ENCODE assay signal across 16 cellular contexts in the genomic region with DNA sequence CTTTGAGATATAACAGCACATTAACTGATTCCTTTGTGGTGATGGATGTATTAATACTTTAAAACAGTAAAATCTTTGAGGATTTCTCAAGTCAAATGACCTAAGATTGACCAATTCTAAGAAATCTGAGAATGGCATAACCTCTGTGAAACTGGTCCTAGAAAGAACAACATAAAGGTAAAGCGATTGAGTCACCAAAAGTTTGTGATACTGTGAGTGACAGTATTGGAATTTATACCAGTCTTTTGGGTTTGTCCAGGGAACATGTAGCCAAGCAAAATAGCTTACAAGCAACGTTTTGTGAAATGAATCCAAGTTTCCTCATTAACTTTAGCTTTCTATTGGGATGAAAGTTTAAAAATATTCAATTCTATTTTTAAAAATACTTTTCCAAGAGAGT.
DNase-seq lines count a peak whose midpoint lies in the region; ATAC-seq and TF ChIP-seq lines count a peak whose summit lies in the region.
"Had no signal": no experiment of that assay in that cellular context is flagged by ENCODE, and none has a peak within 500 bp of the region (broad histone marks: within the 10 kb centered on the region; RNA-seq: fewer than 3 reads in every experiment).

No MANE protein-coding gene starts in this region.

- H3F3A ChIP-seq in PC-3 (ENCODE audit: low read length, unreplicated experiment) = no peaks in the 10 kb centered on the region

- BruUV-seq in PC-3 (replicated peaks; lab: Mats Ljungman, UMichigan) = no TSS peak

- peaks cover 5% of the 10 kb centered on the region for H3K36me3 Mint-ChIP-seq in glutamatergic neuron (ENCODE audit: unreplicated experiment)
- H3K36me3 Mint-ChIP-seq: CD4-positive, alpha-beta memory T cell had no signal

- no peak for TF ChIP-seq CTCF in PC-3 (conservative IDR thresholded peaks at IDR 0.05; ENCODE audit: low read depth, low read length)
- TF ChIP-seq CTCF in epithelial cell of esophagus (IDR thresholded peaks at IDR 0.05; ENCODE audit: insufficient read depth, low read depth, low read length, missing control alignments) = no peak
- TF ChIP-seq CTCF in osteoblast (IDR thresholded peaks at IDR 0.05; ENCODE audit: extremely low read depth, low read depth, low read length) = no peak
- TF ChIP-seq CTCF in glutamatergic neuron (IDR thresholded peaks at IDR 0.05; ENCODE audit: partially characterized antibody, unreplicated experiment) = no peak

- H3K9me3 ChIP-seq in PC-3 (ENCODE audit: low read length) = no peaks in the 10 kb centered on the region
- H3K9me3 ChIP-seq in osteoblast (ENCODE audit: low read depth, low read length) = no peaks in the 10 kb centered on the region

- intact Hi-C loops in PC-3 (cut with micrococcal nuclease) = no loop called here

- no peak overlapping the region for H3K4me3 ChIP-seq in ACC112 (ENCODE audit: low read depth, low read length)
- H3K4me3 ChIP-seq in PC-3 (ENCODE audit: low read length) = no peak overlapping the region
- H3K4me3 ChIP-seq in epithelial cell of esophagus (ENCODE audit: low read length) = no peak overlapping the region
- H3K4me3 ChIP-seq in osteoblast (ENCODE audit: insufficient read depth, low read length) = no peak overlapping the region

- peak; percentile 57 for DNase-seq in PC-3
- peak; percentile 52 for DNase-seq in epithelial cell of esophagus (ENCODE audit: low read depth)
- DNase-seq in osteoblast (ENCODE audit: insufficient read length, low spot score, missing footprints) = peak; percentile 55
- DNase-seq in glutamatergic neuron = no peak
- no peak for DNase-seq in C1 segment of cervical spinal cord (lab: John Stamatoyannopoulos, UW)
- no peak for DNase-seq in activated effector memory CD4-positive, alpha-beta T cell treated with Interleukin-2 at 50 U/mL for 16 hours
- DNase-seq: 8988T; ACHN; CD4-positive, alpha-beta memory T cell; DMS153; DMS79 treated with DMSO at 0.1 percent for 48 hours had no signal

- CTCF ChIA-PET in PC-3 (lab: Charles Lee) = no interaction called here

- POLR2A ChIA-PET in PC-3 (lab: Charles Lee; ENCODE audit: unreplicated experiment) = no interaction called here

- H2AFZ ChIP-seq in ACC112 (ENCODE audit: low read length, unreplicated experiment) (no peak overlapping the region), PC-3 (ENCODE audit: low read length) (no peak overlapping the region), osteoblast (ENCODE audit: low read length) (no peak overlapping the region)

- H3K27ac ChIP-seq in ACC112 (ENCODE audit: low read depth, low read length) (peak overlapping the region; percentile 34; the same call in 1 of the 2 replicates), PC-3 (ENCODE audit: low read length) (peak overlapping the region; percentile 26; the same call in 1 of the 2 replicates), osteoblast (ENCODE audit: low read depth, low read length) (no peak overlapping the region)
- H3K27ac ChIP-seq: C4-2B had no signal

- no peak overlapping the region for H3K9ac ChIP-seq in PC-3 (ENCODE audit: low read length)

- H4K20me1 ChIP-seq in PC-3 (ENCODE audit: low read length) (no peaks in the 10 kb centered on the region), osteoblast (ENCODE audit: insufficient read depth, low read length) (no peaks in the 10 kb centered on the region)

- no peaks in the 10 kb centered on the region for H3K4me1 Mint-ChIP-seq in glutamatergic neuron (ENCODE audit: low read depth, unreplicated experiment)
- H3K4me1 Mint-ChIP-seq: B cell; CD4-positive, alpha-beta memory T cell had no signal

- no peak for ATAC-seq in PC-3
- ATAC-seq: HCT116, HepG2 had no signal

- H3K4me1 ChIP-seq in ACC112 (ENCODE audit: control insufficient read depth, insufficient read depth, low read length, unreplicated experiment) (peaks cover 21% of the 10 kb centered on the region), PC-3 (ENCODE audit: insufficient read depth, low read length) (peaks cover 10% of the 10 kb centered on the region), osteoblast (ENCODE audit: insufficient read depth, low read length) (no peaks in the 10 kb centered on the region)

- H3K36me3 ChIP-seq in ACC112 (ENCODE audit: insufficient read depth, low read length) (no peaks in the 10 kb centered on the region), PC-3 (ENCODE audit: low read depth, low read length) (no peaks in the 10 kb centered on the region), osteoblast (ENCODE audit: insufficient read depth, low read length) (no peaks in the 10 kb centered on the region)

- H3K27ac Mint-ChIP-seq in glutamatergic neuron (ENCODE audit: unreplicated experiment) = no peak overlapping the region
- H3K27ac Mint-ChIP-seq: B cell; CD4-positive, alpha-beta memory T cell had no signal

- H3K9me2 ChIP-seq in PC-3 (replicated peaks; ENCODE audit: low read length) = no peaks in the 10 kb centered on the region

- no peaks in the 10 kb centered on the region for H3K79me2 ChIP-seq in ACC112 (ENCODE audit: control insufficient read depth, insufficient read depth, low read length, unreplicated experiment)
- H3K79me2 ChIP-seq in PC-3 (ENCODE audit: low read length) = no peaks in the 10 kb centered on the region
- no peaks in the 10 kb centered on the region for H3K79me2 ChIP-seq in osteoblast (ENCODE audit: insufficient read depth, low read length)

- no peak overlapping the region for H3K4me3 Mint-ChIP-seq in glutamatergic neuron (ENCODE audit: unreplicated experiment)
- H3K4me3 Mint-ChIP-seq: B cell; CD4-positive, alpha-beta memory T cell had no signal

- H3K9me3 Mint-ChIP-seq in glutamatergic neuron (ENCODE audit: unreplicated experiment) = peaks cover 3% of the 10 kb centered on the region

- H3K27me3 ChIP-seq in ACC112 (ENCODE audit: insufficient read depth, low read length) = no peaks in the 10 kb centered on the region
- no peaks in the 10 kb centered on the region for H3K27me3 ChIP-seq in PC-3 (ENCODE audit: low read length)
- H3K27me3 ChIP-seq in osteoblast (ENCODE audit: insufficient read depth, low read length) = no peaks in the 10 kb centered on the region

- no peak overlapping the region for H3K4me2 ChIP-seq in PC-3 (ENCODE audit: low read length)
- H3K4me2 ChIP-seq in osteoblast (ENCODE audit: insufficient read depth, low read length) = no peak overlapping the region

- H3K27me3 Mint-ChIP-seq in glutamatergic neuron (ENCODE audit: unreplicated experiment) = peaks cover 3% of the 10 kb centered on the region
- H3K27me3 Mint-ChIP-seq: B cell; CD4-positive, alpha-beta memory T cell had no signal

Comparison
In these comparisons a context has a peak if more than half of its experiments do, and no peak if none do; other contexts are left out.
1. DNase-seq: peak in PC-3 (single experiment), epithelial cell of esophagus (single experiment) and osteoblast (single experiment); none in glutamatergic neuron (single experiment), C1 segment of cervical spinal cord (0 of 14) and activated effector memory CD4-positive, alpha-beta T cell treated with Interleukin-2 at 50 U/mL for 16 hours (single experiment).